In the genomic region with DNA sequence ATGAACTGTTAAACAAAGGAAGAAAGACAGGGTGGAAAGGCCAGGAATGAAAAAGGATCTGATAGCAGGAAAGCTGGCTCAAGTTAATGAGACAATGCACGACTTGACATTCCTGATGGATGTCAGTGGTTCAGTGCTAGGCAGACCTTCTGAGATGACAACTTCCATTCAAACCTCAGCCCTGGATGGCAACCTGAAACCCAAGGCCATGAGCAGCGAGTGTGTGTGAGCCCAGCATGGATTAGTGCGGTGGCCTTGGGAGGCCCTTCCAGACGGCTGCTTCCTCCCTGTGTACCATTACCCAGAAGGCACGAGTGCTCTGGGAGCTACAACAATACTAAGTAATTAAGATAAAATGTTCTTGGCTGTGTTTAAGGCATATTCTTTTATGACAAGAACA, we compare ENCODE assay signal across 20 cellular contexts. TPM values are rescaled to one million over a fixed set of nuclear protein-coding genes. Genes with fewer than 3 reads are reported as not detected.
"Had no signal": no experiment of that assay in that cellular context is flagged by ENCODE, and none has a peak within 500 bp of the region (broad histone marks: within the 10 kb centered on the region; RNA-seq: fewer than 3 reads in every experiment).

No MANE protein-coding gene starts in this region.

- H3K36me3 Mint-ChIP-seq: activated naive CD8-positive, alpha-beta T cell had no signal

- H3K27ac ChIP-seq: brain microvascular endothelial cell, tibial nerve, vagina had no signal

- DNase-seq: activated CD4-positive, alpha-beta T cell treated with anti-CD3 and anti-CD28 coated beads, Interleukin-2, amount 50 U/mL, for 1 hour; activated CD4-positive, CD25-positive, alpha-beta regulatory T cell; activated CD8-positive, alpha-beta memory T cell treated with anti-CD3 and anti-CD28 coated beads for 24 hours; activated gamma-delta T cell treated with Interleukin-2 at 50 U/mL for 16 hours; amygdala; brain microvascular endothelial cell; cortex of kidney; effector CD4-positive, alpha-beta T cell; foreskin fibroblast; hippocampal formation; kidney; small intestine; stimulated activated CD4-positive, alpha-beta T cell treated with anti-CD3 and anti-CD28 coated beads, Interleukin-4, amount 100 ng/mL, for 24 hours; stimulated activated naive CD4-positive, alpha-beta T cell; substantia nigra; T-helper 17 cell had no signal

- H3K27me3 ChIP-seq: brain microvascular endothelial cell, tibial nerve, vagina had no signal

- H3K4me3 Mint-ChIP-seq: activated naive CD8-positive, alpha-beta T cell; central memory CD8-positive, alpha-beta T cell; T-helper 17 cell had no signal

- H3K9me3 ChIP-seq: tibial nerve, vagina had no signal

- H3K4me3 ChIP-seq: tibial nerve, vagina had no signal

- H3K27ac Mint-ChIP-seq: activated naive CD8-positive, alpha-beta T cell; T-helper 17 cell had no signal

- H3K36me3 ChIP-seq: brain microvascular endothelial cell, tibial nerve, vagina had no signal

- H3K4me1 Mint-ChIP-seq: central memory CD8-positive, alpha-beta T cell; T-helper 17 cell had no signal

- H3K9me3 Mint-ChIP-seq: central memory CD8-positive, alpha-beta T cell had no signal

- H3K4me1 ChIP-seq: vagina had no signal

RNA-seq across cellular contexts. Expression of a gene that starts 18.8 kb away (rescaled TPM):
- total RNA-seq: T-helper 17 cell had no signal
